In the genomic region with DNA sequence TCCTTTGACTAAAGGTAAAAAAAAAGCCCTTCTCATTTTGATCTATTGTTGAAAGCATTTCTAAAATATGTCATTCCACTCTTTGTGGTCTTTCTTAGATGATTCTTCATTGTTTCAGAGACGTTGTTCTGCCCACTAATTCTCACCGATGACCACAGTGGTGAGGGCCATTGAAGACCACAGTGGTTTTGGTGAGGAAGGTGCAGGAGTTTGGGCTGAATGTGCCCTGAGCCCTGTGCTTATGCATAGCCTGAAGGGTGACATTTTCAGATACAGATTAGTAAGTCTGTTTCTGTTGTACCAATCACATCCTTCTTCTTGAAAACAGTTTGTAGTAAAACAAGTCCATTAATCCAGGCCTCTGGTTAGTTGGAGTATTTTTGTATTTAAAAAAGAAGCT, we compare ENCODE assay signal across 1 cellular context.
TF ChIP-seq lines count a peak whose summit lies in the region.

No MANE protein-coding gene starts in this region.

TF ChIP-seq in GM12878, 131 proteins besides CTCF, POLR2A, EP300 and RAD21 (continued from another document):
- TF ChIP-seq, protein P1, sequence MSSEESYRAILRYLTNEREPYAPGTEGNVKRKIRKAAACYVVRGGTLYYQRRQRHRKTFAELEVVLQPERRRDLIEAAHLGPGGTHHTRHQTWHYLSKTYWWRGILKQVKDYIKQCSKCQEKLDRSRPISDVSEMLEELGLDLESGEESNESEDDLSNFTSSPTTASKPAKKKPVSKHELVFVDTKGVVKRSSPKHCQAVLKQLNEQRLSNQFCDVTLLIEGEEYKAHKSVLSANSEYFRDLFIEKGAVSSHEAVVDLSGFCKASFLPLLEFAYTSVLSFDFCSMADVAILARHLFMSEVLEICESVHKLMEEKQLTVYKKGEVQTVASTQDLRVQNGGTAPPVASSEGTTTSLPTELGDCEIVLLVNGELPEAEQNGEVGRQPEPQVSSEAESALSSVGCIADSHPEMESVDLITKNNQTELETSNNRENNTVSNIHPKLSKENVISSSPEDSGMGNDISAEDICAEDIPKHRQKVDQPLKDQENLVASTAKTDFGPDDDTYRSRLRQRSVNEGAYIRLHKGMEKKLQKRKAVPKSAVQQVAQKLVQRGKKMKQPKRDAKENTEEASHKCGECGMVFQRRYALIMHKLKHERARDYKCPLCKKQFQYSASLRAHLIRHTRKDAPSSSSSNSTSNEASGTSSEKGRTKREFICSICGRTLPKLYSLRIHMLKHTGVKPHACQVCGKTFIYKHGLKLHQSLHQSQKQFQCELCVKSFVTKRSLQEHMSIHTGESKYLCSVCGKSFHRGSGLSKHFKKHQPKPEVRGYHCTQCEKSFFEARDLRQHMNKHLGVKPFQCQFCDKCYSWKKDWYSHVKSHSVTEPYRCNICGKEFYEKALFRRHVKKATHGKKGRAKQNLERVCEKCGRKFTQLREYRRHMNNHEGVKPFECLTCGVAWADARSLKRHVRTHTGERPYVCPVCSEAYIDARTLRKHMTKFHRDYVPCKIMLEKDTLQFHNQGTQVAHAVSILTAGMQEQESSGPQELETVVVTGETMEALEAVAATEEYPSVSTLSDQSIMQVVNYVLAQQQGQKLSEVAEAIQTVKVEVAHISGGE (CRISPR knock-in tag; IDR thresholded peaks at IDR 0.05) = no peak
- TF ChIP-seq CREM (IDR thresholded peaks at IDR 0.05; ENCODE audit: low read depth) = no peak
- TF ChIP-seq, protein P2, sequence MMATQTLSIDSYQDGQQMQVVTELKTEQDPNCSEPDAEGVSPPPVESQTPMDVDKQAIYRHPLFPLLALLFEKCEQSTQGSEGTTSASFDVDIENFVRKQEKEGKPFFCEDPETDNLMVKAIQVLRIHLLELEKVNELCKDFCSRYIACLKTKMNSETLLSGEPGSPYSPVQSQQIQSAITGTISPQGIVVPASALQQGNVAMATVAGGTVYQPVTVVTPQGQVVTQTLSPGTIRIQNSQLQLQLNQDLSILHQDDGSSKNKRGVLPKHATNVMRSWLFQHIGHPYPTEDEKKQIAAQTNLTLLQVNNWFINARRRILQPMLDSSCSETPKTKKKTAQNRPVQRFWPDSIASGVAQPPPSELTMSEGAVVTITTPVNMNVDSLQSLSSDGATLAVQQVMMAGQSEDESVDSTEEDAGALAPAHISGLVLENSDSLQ (IDR thresholded peaks at IDR 0.05) = no peak
